Comparison of ENCODE assay signal across 5 cellular contexts in genomic region chr7:67111342-67111741, GRCh38.
TF ChIP-seq lines count a peak whose summit lies in the region.
"Not testable (repeated sequence)": the region's sequence is repeated elsewhere in the genome, so short reads cannot be mapped to it uniquely, and the experiment has no call there.

No MANE protein-coding gene starts in this region.

TF ChIP-seq in A549, 52 proteins besides CTCF, POLR2A, EP300 and RAD21:
- TF ChIP-seq MAFK (IDR thresholded peaks at IDR 0.05; ENCODE audit: partially characterized antibody): peak; percentile 95
- TF ChIP-seq FOSL2 (IDR thresholded peaks at IDR 0.05): not testable (repeated sequence)
- TF ChIP-seq FOSL2 (CRISPR knock-in tag; IDR thresholded peaks at IDR 0.05): peak; percentile 24; the same call in 1 of the 2 replicates

TF ChIP-seq in IMR-90, 13 proteins besides CTCF, POLR2A, EP300 and RAD21:
- TF ChIP-seq MAFK (IDR thresholded peaks at IDR 0.05; ENCODE audit: low read depth, low read length): peak; percentile 92

TF ChIP-seq in K562, 482 proteins besides CTCF, POLR2A, EP300 and RAD21:
- TF ChIP-seq MAFK (IDR thresholded peaks at IDR 0.05; ENCODE audit: low read length): peak; percentile 92
- peak; percentile 30 for TF ChIP-seq ATF3 (IDR thresholded peaks at IDR 0.05)
- not testable (repeated sequence) for TF ChIP-seq ATF3 (CRISPR knock-in tag; conservative IDR thresholded peaks at IDR 0.05)
- peak; percentile 92 for TF ChIP-seq MAFF (IDR thresholded peaks at IDR 0.05; ENCODE audit: low read length)
- TF ChIP-seq ZNF316 (IDR thresholded peaks at IDR 0.05): peak; percentile 94
- peak; percentile 88 for TF ChIP-seq MAFG (tag; conservative IDR thresholded peaks at IDR 0.05)
- TF ChIP-seq C11orf30 (IDR thresholded peaks at IDR 0.05; ENCODE audit: low read depth): peak; percentile 89

TF ChIP-seq in H1, 55 proteins besides CTCF, POLR2A, EP300 and RAD21:
- TF ChIP-seq MAFK (IDR thresholded peaks at IDR 0.05; ENCODE audit: low read depth, low read length): peak; percentile 77

TF ChIP-seq in HepG2, 621 proteins besides CTCF, POLR2A, EP300 and RAD21:
- TF ChIP-seq MAFF (IDR thresholded peaks at IDR 0.05; ENCODE audit: low read depth, low read length) (peak; percentile 94), MAFK (conservative IDR thresholded peaks at IDR 0.05 in 1 of 2, IDR thresholded peaks at IDR 0.05 in 1 of 2; ENCODE audit: low read length in 2 of 2) (peak; percentile 87 to 93)
